14 cellular contexts compared by ENCODE assay signal in the genomic region with DNA sequence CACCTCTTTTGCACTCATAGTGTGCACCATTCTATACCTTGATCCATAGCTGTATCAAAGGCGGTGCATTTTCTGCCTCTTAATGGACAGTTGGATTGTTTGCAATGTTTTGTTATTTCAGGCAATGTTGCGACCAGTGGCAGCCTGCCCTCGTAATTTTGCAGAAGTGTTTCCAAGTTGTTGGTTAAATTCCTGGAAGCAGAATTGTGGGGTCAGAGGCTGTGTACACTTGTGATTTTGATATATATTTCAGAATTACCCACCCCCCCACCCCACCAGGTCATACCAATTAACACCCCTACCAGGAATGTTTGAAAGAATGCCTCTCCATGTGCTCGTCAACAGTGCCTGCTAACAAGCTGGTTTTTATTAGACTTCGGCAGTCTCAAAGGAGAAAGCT.
"Had no signal": no experiment of that assay in that cellular context is flagged by ENCODE, and none has a peak within 500 bp of the region (broad histone marks: within the 10 kb centered on the region; RNA-seq: fewer than 3 reads in every experiment).

No MANE protein-coding gene starts in this region.

- H3K4me1 Mint-ChIP-seq: brain had no signal

- H3K27ac ChIP-seq: heart right ventricle, left ventricle myocardium inferior, neural progenitor cell, ovary had no signal

- H3K4me1 ChIP-seq: left ventricle myocardium inferior had no signal

- H3K27me3 ChIP-seq: heart right ventricle, neural progenitor cell, ovary had no signal

- ATAC-seq: heart right ventricle had no signal

- H3K4me3 Mint-ChIP-seq: activated naive CD4-positive, alpha-beta T cell treated with anti-CD3 and anti-CD28 coated beads, Interleukin-2, amount 10 ng/mL, durations not matched to agents 7 days and 5 days; brain; mesothelial cell of epicardium; neural progenitor cell; stimulated activated effector memory CD8-positive, alpha-beta T cell treated with anti-CD3 and anti-CD28 coated beads, Interleukin-12 subunit alpha, Interleukin-12 subunit beta, amount 100 ng/mL, for 72 hours; type B pancreatic cell had no signal

- H3K27me3 Mint-ChIP-seq: activated naive CD4-positive, alpha-beta T cell treated with anti-CD3 and anti-CD28 coated beads, Interleukin-2, amount 10 ng/mL, durations not matched to agents 7 days and 5 days; type B pancreatic cell had no signal

- H3K36me3 ChIP-seq: left ventricle myocardium inferior, neural progenitor cell, ovary had no signal

- H3K9me3 ChIP-seq: heart right ventricle, left ventricle myocardium inferior, ovary had no signal

- DNase-seq: activated CD4-positive, alpha-beta T cell treated with anti-CD3 and anti-CD28 coated beads for 4 hours; activated CD8-positive, alpha-beta memory T cell treated with anti-CD3 and anti-CD28 coated beads for 24 hours; activated naive CD4-positive, alpha-beta T cell treated with anti-CD3 and anti-CD28 coated beads, Interleukin-2, amount 10 ng/mL, durations not matched to agents 7 days and 5 days; dermis blood vessel endothelial cell; heart right ventricle; islet precursor cell; left ventricle myocardium inferior; ovary; T1000 had no signal

- H3K27ac Mint-ChIP-seq: activated naive CD4-positive, alpha-beta T cell treated with anti-CD3 and anti-CD28 coated beads, Interleukin-2, amount 10 ng/mL, durations not matched to agents 7 days and 5 days; mesothelial cell of epicardium; stimulated activated effector memory CD8-positive, alpha-beta T cell treated with anti-CD3 and anti-CD28 coated beads, Interleukin-12 subunit alpha, Interleukin-12 subunit beta, amount 100 ng/mL, for 72 hours; type B pancreatic cell had no signal

- H3K4me3 ChIP-seq: heart right ventricle, left ventricle myocardium inferior, neural progenitor cell, ovary had no signal

- H3K36me3 Mint-ChIP-seq: activated naive CD4-positive, alpha-beta T cell treated with anti-CD3 and anti-CD28 coated beads, Interleukin-2, amount 10 ng/mL, durations not matched to agents 7 days and 5 days; brain; mesothelial cell of epicardium; neural progenitor cell; stimulated activated effector memory CD8-positive, alpha-beta T cell treated with anti-CD3 and anti-CD28 coated beads, Interleukin-12 subunit alpha, Interleukin-12 subunit beta, amount 100 ng/mL, for 72 hours; type B pancreatic cell had no signal
